25 cellular contexts compared by ENCODE assay signal in genomic region chr2:171025199-171025598, GRCh38.
"Had no signal": no experiment of that assay in that cellular context is flagged by ENCODE, and none has a peak within 500 bp of the region (broad histone marks: within the 10 kb centered on the region; RNA-seq: fewer than 3 reads in every experiment).

No MANE protein-coding gene starts in this region.

- H3K4me3 Mint-ChIP-seq: activated CD8-positive, alpha-beta T cell treated with anti-CD3 and anti-CD28 coated beads for 36 hours; activated naive CD8-positive, alpha-beta T cell treated with anti-CD3 and anti-CD28 coated beads, Interleukin-2, amount 10 ng/mL, durations not matched to agents 7 days and 5 days; T-cell had no signal

- H3K27ac Mint-ChIP-seq: activated CD8-positive, alpha-beta T cell treated with anti-CD3 and anti-CD28 coated beads for 36 hours; activated naive CD8-positive, alpha-beta T cell treated with anti-CD3 and anti-CD28 coated beads, Interleukin-2, amount 10 ng/mL, durations not matched to agents 7 days and 5 days had no signal

- H3K27me3 Mint-ChIP-seq: activated CD8-positive, alpha-beta T cell treated with anti-CD3 and anti-CD28 coated beads for 36 hours; activated naive CD8-positive, alpha-beta T cell treated with anti-CD3 and anti-CD28 coated beads, Interleukin-2, amount 10 ng/mL, durations not matched to agents 7 days and 5 days; T-cell had no signal

- H3K4me3 ChIP-seq: adrenal gland, SK-N-MC had no signal

- H3K9me3 Mint-ChIP-seq: activated CD8-positive, alpha-beta T cell treated with anti-CD3 and anti-CD28 coated beads for 36 hours; activated naive CD8-positive, alpha-beta T cell treated with anti-CD3 and anti-CD28 coated beads, Interleukin-2, amount 10 ng/mL, durations not matched to agents 7 days and 5 days; T-cell had no signal

- DNase-seq: activated CD4-positive, alpha-beta T cell treated with anti-CD3 and anti-CD28 coated beads for 4 hours; activated CD8-positive, alpha-beta memory T cell treated with anti-CD3 and anti-CD28 coated beads, Interleukin-2, amount 50 U/mL, for 48 hours; activated CD8-positive, alpha-beta T cell treated with anti-CD3 and anti-CD28 coated beads for 36 hours; activated naive CD4-positive, alpha-beta T cell treated with anti-CD3 and anti-CD28 coated beads, Interleukin-2, amount 50 U/mL, for 16 hours; activated naive CD8-positive, alpha-beta T cell treated with anti-CD3 and anti-CD28 coated beads, Interleukin-2, amount 10 ng/mL, durations not matched to agents 7 days and 5 days; activated T-cell treated with anti-CD3 and anti-CD28 coated beads, Interleukin-2, amount 50 U/mL, for 1 hour; adrenal gland; anterior cingulate cortex; NCI-H1092 treated with DMSO at 0.1 percent for 48 hours; NCI-H1417 treated with DMSO at 0.1 percent for 48 hours; NCI-H1694 treated with DMSO at 0.1 percent for 48 hours; NCI-H2081; NCI-H510A treated with DMSO at 0.1 percent for 48 hours; NCI-H82; NK-92 treated with Interleukin-12 subunit alpha and Interleukin-12 subunit beta, amount 100 ng/mL, for 24 hours; OCI-M1; RPMI8226; T-cell; T-helper 2 cell; T1000 had no signal

- ATAC-seq: activated CD8-positive, alpha-beta T cell treated with anti-CD3 and anti-CD28 coated beads for 36 hours; Panc1; Right ventricle myocardium inferior; T-cell had no signal

- H3K9me3 ChIP-seq: adrenal gland had no signal

- H3K27ac ChIP-seq: KMS-11, VCaP had no signal

- H3K27me3 ChIP-seq: adrenal gland had no signal

- H3K4me1 Mint-ChIP-seq: activated naive CD8-positive, alpha-beta T cell treated with anti-CD3 and anti-CD28 coated beads, Interleukin-2, amount 10 ng/mL, durations not matched to agents 7 days and 5 days had no signal
